In the genomic region with DNA sequence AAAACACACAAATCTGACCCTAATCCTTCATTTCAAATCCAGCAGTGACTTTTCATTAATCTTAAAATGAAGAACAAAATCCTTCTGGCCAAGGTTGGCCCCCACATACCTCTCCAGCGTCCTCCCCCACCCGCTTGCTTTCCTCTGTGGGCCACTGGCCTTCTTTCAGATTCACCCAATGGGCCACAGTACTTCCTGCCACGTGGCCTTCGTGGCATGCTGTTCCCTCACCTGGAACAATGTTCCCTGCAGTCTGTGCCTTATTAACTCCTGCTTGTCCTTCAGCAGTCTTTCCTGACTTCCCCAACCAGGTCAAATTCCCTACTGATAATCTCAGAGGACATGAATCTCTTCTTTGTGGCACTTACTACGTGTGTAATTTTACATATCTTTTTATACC, we compare ENCODE assay signal across 27 cellular contexts. TPM values are rescaled to one million over a fixed set of nuclear protein-coding genes. Genes with fewer than 3 reads are reported as not detected.
DNase-seq lines count a peak whose midpoint lies in the region; ATAC-seq, FAIRE-seq and TF ChIP-seq lines count a peak whose summit lies in the region.
"Had no signal": no experiment of that assay in that cellular context is flagged by ENCODE, and none has a peak within 500 bp of the region (broad histone marks: within the 10 kb centered on the region; RNA-seq: fewer than 3 reads in every experiment).

No MANE protein-coding gene starts in this region.

- H2AFZ ChIP-seq in Loucy (ENCODE audit: low read length), result peak overlapping the region; percentile 15; the same call in 1 of the 2 replicates
- H2AFZ ChIP-seq in K562 (ENCODE audit: low read depth, low read length), result peak overlapping the region; percentile 4; the same call in 1 of the 2 replicates
- H2AFZ ChIP-seq in trophoblast cell (ENCODE audit: insufficient read depth, low read length, poor library complexity), result no peak overlapping the region
- H2AFZ ChIP-seq: hepatocyte had no signal

- no peak overlapping the region for H4K8ac ChIP-seq in trophoblast cell (ENCODE audit: low read depth, low read length)

- CTCF ChIA-PET in K562 (lab: Yijun Ruan, JAX; ENCODE audit: low intra/inter-chr PET ratio), result interaction anchor here (0.6 kb wide), 1 partner anchor 174 kb away, joined by 4 read pairs; no protein-coding TSS in a partner anchor

- no peak overlapping the region for H3K14ac ChIP-seq in trophoblast cell (ENCODE audit: low read length)

- no peak overlapping the region for H2AK5ac ChIP-seq in trophoblast cell (ENCODE audit: low read length)

- H3K4me3 ChIP-seq in Loucy (ENCODE audit: low read length, poor library complexity, severe bottlenecking) (no peak overlapping the region), K562 (no peak overlapping the region), trophoblast cell (ENCODE audit: low read depth, low read length) (peak overlapping the region; percentile 36)
- H3K4me3 ChIP-seq: hepatocyte, MG63, spleen, thyroid gland had no signal

- no peaks in the 10 kb centered on the region for H3K9me3 ChIP-seq in Loucy (ENCODE audit: insufficient read depth, low read depth, low read length)
- no peaks in the 10 kb centered on the region for H3K9me3 ChIP-seq in K562 (replicated peaks; ENCODE audit: control insufficient read depth, insufficient read depth, low read depth, low read length)
- no peaks in the 10 kb centered on the region for H3K9me3 ChIP-seq in trophoblast cell (ENCODE audit: insufficient read depth, low read depth, low read length)
- H3K9me3 ChIP-seq: MG63, SK-N-SH, spleen, thyroid gland had no signal

- H3K4me1 ChIP-seq in Loucy (ENCODE audit: insufficient read depth, low read length, poor library complexity, severe bottlenecking) (no peaks in the 10 kb centered on the region), K562 (replicated peaks in 1 of 2; ENCODE audit: control insufficient read depth in 2 of 2, insufficient read depth in 2 of 2, low read length in 2 of 2) (peaks cover 6% of the 10 kb centered on the region in 2 experiments; a peak in 4 of 5 replicates), trophoblast cell (ENCODE audit: control insufficient read depth in 1 of 2, insufficient read depth in 2 of 2, low read length in 2 of 2) (no peaks in the 10 kb centered on the region)

- no peak overlapping the region for H3K4ac ChIP-seq in trophoblast cell (ENCODE audit: low read depth, low read length)

- H4K12ac ChIP-seq in trophoblast cell (ENCODE audit: low read depth, low read length), result no peak overlapping the region

- H3K4me2 ChIP-seq in Loucy (ENCODE audit: low read depth, low read length, poor library complexity, severe bottlenecking), result no peak overlapping the region
- H3K4me2 ChIP-seq in K562 (ENCODE audit: insufficient read depth, low read length), result no peak overlapping the region
- H3K4me2 ChIP-seq in trophoblast cell (ENCODE audit: low read length), result no peak overlapping the region
- H3K4me2 ChIP-seq: hepatocyte, SK-N-SH had no signal

- H3K9me2 ChIP-seq in Loucy (replicated peaks; ENCODE audit: low read depth, low read length), result no peaks in the 10 kb centered on the region
- H3K9me2 ChIP-seq: SK-N-SH had no signal

- TF ChIP-seq EP300 in K562 (IDR thresholded peaks at IDR 0.05; ENCODE audit: low read length), result no peak

- no peak overlapping the region for H2BK12ac ChIP-seq in trophoblast cell (ENCODE audit: low read length)

- H3K36me3 ChIP-seq in Loucy (ENCODE audit: insufficient read depth, low read length) (no peaks in the 10 kb centered on the region), K562 (ENCODE audit: control insufficient read depth, insufficient read depth, low read length) (peaks cover 21% of the 10 kb centered on the region; the same call in 2 of the 3 replicates), trophoblast cell (ENCODE audit: control insufficient read depth in 1 of 2, insufficient read depth in 2 of 2, low read length in 2 of 2) (peaks cover 21 to 24% of the 10 kb centered on the region in 2 experiments)
- H3K36me3 ChIP-seq: MG63 had no signal

- no peak for DNase-seq in K562 (ENCODE audit: extremely low read depth in 1 of 4, low spot score in 3 of 4)
- no peak for DNase-seq in trophoblast cell
- no peak for DNase-seq in frontal cortex (ENCODE audit: low spot score in 2 of 2)
- DNase-seq in HK-2 (ENCODE audit: unreplicated experiment), result no peak
- DNase-seq: activated CD8-positive, alpha-beta memory T cell treated with anti-CD3 and anti-CD28 coated beads, Interleukin-2, amount 50 U/mL, for 4 hours; CD8-positive, alpha-beta T cell; effector CD4-positive, alpha-beta T cell; GDM1; H9; immature natural killer cell; MG63; NCI-H1417 treated with DMSO at 0.1 percent for 48 hours; NCI-H2107; NCI-H510A treated with DMSO at 0.1 percent for 48 hours; NK-92 treated with Interleukin-12 subunit alpha and Interleukin-12 subunit beta, amount 100 ng/mL, for 24 hours; SK-N-SH; spleen; stimulated activated CD4-positive, alpha-beta T cell treated with anti-CD3 and anti-CD28 coated beads, Interleukin-4, amount 100 ng/mL, for 1 hour; stimulated activated naive CD8-positive, alpha-beta T cell treated with anti-CD3 and anti-CD28 coated beads, Interleukin-15, Interleukin-2, amounts not matched to agents 100 U/mL and 50 U/mL, for 24 hours had no signal

- H4K91ac ChIP-seq in trophoblast cell (ENCODE audit: low read depth, low read length), result no peak overlapping the region

- H3K27me3 ChIP-seq in Loucy (ENCODE audit: insufficient read depth, low read length, poor library complexity, severe bottlenecking) (no peaks in the 10 kb centered on the region), K562 (ENCODE audit: control insufficient read depth in 2 of 2, insufficient read depth in 2 of 2, low read length in 2 of 2) (no peaks in the 10 kb centered on the region), trophoblast cell (ENCODE audit: insufficient read depth, low read length) (no peaks in the 10 kb centered on the region)
- H3K27me3 ChIP-seq: foreskin keratinocyte, hepatocyte, MG63, spleen, thyroid gland had no signal

- no peaks in the 10 kb centered on the region for H3K9me1 ChIP-seq in K562 (ENCODE audit: control insufficient read depth, insufficient read depth, low read length)

- no TSS peak for BruUV-seq in K562 (replicated peaks; lab: Mats Ljungman, UMichigan)

- no peak for ATAC-seq in K562
- ATAC-seq: CD8-positive, alpha-beta T cell; stimulated activated naive CD8-positive, alpha-beta T cell treated with anti-CD3 and anti-CD28 coated beads, Interleukin-15, Interleukin-2, amounts not matched to agents 100 U/mL and 50 U/mL, for 24 hours had no signal

- in situ Hi-C loops in K562 (cut with MboI), result no loop called here

- H3K79me1 ChIP-seq in trophoblast cell (ENCODE audit: low read length), result no peaks in the 10 kb centered on the region

- FAIRE-seq in K562 (lab: Jason Lieb, UNC) (no peak), frontal cortex (lab: Jason Lieb, UNC) (no peak)

- WGBS in K562 (ENCODE audit: insufficient coverage, low coverage, missing lambda C conversion rate), result 34% methylated on average over 5 of the region's 5 CpGs
- no CpG with 5 or more reads among the region's 5 CpGs for WGBS in trophoblast cell (ENCODE audit: extremely low coverage, insufficient coverage, insufficient read length)

- TF ChIP-seq CTCF in Loucy (conservative IDR thresholded peaks at IDR 0.05; ENCODE audit: low read length) (no peak), K562 (IDR thresholded peaks at IDR 0.05 in 2 of 3, conservative IDR thresholded peaks at IDR 0.05 in 1 of 3; ENCODE audit: insufficient read depth in 2 of 3, low read depth in 1 of 3, low read length in 3 of 3) (no peak)

- H3K79me2 ChIP-seq in Loucy (ENCODE audit: insufficient read depth, low read length) (no peaks in the 10 kb centered on the region), K562 (ENCODE audit: control insufficient read depth, insufficient read depth, low read length) (no peaks in the 10 kb centered on the region), trophoblast cell (ENCODE audit: control insufficient read depth, insufficient read depth, low read length, poor library complexity) (no peaks in the 10 kb centered on the region)
- H3K79me2 ChIP-seq: hepatocyte had no signal

- H3K18ac ChIP-seq in trophoblast cell (ENCODE audit: low read length), result no peak overlapping the region

- TF ChIP-seq POLR2A in K562 (conservative IDR thresholded peaks at IDR 0.05), result no peak

- no peaks in the 10 kb centered on the region for H3F3A ChIP-seq in Loucy (ENCODE audit: low read depth)

- intact Hi-C loops in K562 (cut with micrococcal nuclease), result no loop called here

- no peak overlapping the region for H2BK120ac ChIP-seq in trophoblast cell (ENCODE audit: insufficient read depth, low read length, poor library complexity)

- H2BK5ac ChIP-seq in trophoblast cell (ENCODE audit: low read depth, low read length, poor library complexity), result no peak overlapping the region

- TF ChIP-seq RAD21 in K562 (CRISPR knock-in tag; conservative IDR thresholded peaks at IDR 0.05 in 1 of 2, IDR thresholded peaks at IDR 0.05 in 1 of 2), result no peak

- H3K27ac ChIP-seq in K562 (ENCODE audit: extremely low read depth, low read depth, low read length) (no peak overlapping the region), trophoblast cell (ENCODE audit: low read depth, low read length) (no peak overlapping the region)
- H3K27ac ChIP-seq: foreskin keratinocyte, hepatocyte, thyroid gland, VCaP had no signal

- POLR2A ChIA-PET in K562 (lab: Yijun Ruan, JAX), result interaction anchor here (2.0 kb wide), 1 partner anchor 20 kb away, joined by 5 read pairs; no protein-coding TSS in a partner anchor

- H4K20me1 ChIP-seq in Loucy (ENCODE audit: insufficient read depth, low read length, poor library complexity, severe bottlenecking) (no peaks in the 10 kb centered on the region), K562 (replicated peaks; ENCODE audit: control insufficient read depth, insufficient read depth, low read length) (no peaks in the 10 kb centered on the region)

- H3K9ac ChIP-seq in Loucy (ENCODE audit: low read depth, low read length, poor library complexity, severe bottlenecking) (no peak overlapping the region), K562 (ENCODE audit: insufficient read depth in 1 of 2, low read depth in 2 of 2, low read length in 2 of 2) (0 out of 4 replicates have a peak overlapping the region, but pooled peaks of 1 of the 2 experiments have one; percentile 44), trophoblast cell (ENCODE audit: low read length) (no peak overlapping the region)
- H3K9ac ChIP-seq: SK-N-SH had no signal

- H3K23ac ChIP-seq in trophoblast cell (ENCODE audit: low read length), result no peak overlapping the region

RNA-seq across cellular contexts. Expression of a gene that starts 5.3 kb away (rescaled TPM):
- 228 and 428 TPM in 2 replicates for total RNA-seq in K562 (2011; cell fraction: chromatin; rRNA removed; ENCODE audit: low replicate concordance)
- total RNA-seq in K562 (2011; cell fraction: nucleolus; rRNA removed), result 202 and 247 TPM in 2 replicates
- total RNA-seq in K562 (2011; cell fraction: nucleoplasm; rRNA removed), result 179 and 226 TPM in 2 replicates
- total RNA-seq in K562 (2014; rRNA removed) (30.5 and 55.3 TPM in 2 replicates), K562 (2014; rRNA removed; fragmentation: Illumina TruSeq; extraction: Trizol) (36.1 and 39.6 TPM in 2 replicates), K562 (2015; rRNA removed; fragmentation: Illumina TruSeq; extraction: Trizol) (38.3 and 38.6 TPM in 2 replicates), K562 (2021) (70.6 and 80.5 TPM in 2 replicates), frontal cortex (15.5 TPM)
- polyA plus RNA-seq in K562 (2011; rRNA removed) (60.1 and 75.6 TPM in 2 replicates), K562 (2014; fragmentation: Illumina TruSeq; extraction: Trizol) (57.1 and 76.3 TPM in 2 replicates), K562 (2014; fragmentation: Nextera tagmentation; extraction: Ambion mirVana) (1 to 10 TPM; 3.6 to 5.2 TPM), K562 (2014; rRNA removed) (86.1 and 95.0 TPM in 2 replicates)
- 57.7 and 65.7 TPM in 2 replicates for polyA plus RNA-seq in K562 (2011; cell fraction: cytosol; rRNA removed)
- 584 and 671 TPM in 2 replicates for polyA plus RNA-seq in K562 (2011; cell fraction: nucleus; rRNA removed)
- 66.1 and 69.0 TPM in 2 replicates for polyA plus RNA-seq in K562 (2012)
- polyA minus RNA-seq in K562 (2011; rRNA and poly(A)+ RNA removed), result 37.2 and 37.6 TPM in 2 replicates
- 16.6 and 20.2 TPM in 2 replicates for polyA minus RNA-seq in K562 (2011; cell fraction: cytosol; rRNA and poly(A)+ RNA removed)
- 60.9 and 104 TPM in 2 replicates for polyA minus RNA-seq in K562 (2011; cell fraction: nucleus; rRNA and poly(A)+ RNA removed)
- 38.3 and 38.5 TPM in 2 replicates for polyA plus RNA-seq in trophoblast cell (2013)

RNA-seq across cellular contexts. Expression of a gene that starts 11.3 kb away (rescaled TPM):
- total RNA-seq in K562 (2011; cell fraction: chromatin; rRNA removed; ENCODE audit: low replicate concordance), result 134 and 271 TPM in 2 replicates
- total RNA-seq in K562 (2011; cell fraction: nucleolus; rRNA removed), result 116 and 125 TPM in 2 replicates
- 117 and 125 TPM in 2 replicates for total RNA-seq in K562 (2011; cell fraction: nucleoplasm; rRNA removed)
- total RNA-seq in K562 (2014; rRNA removed), result 31.1 and 46.0 TPM in 2 replicates
- total RNA-seq in K562 (2014; rRNA removed; fragmentation: Illumina TruSeq; extraction: Trizol), result 16.8 and 18.5 TPM in 2 replicates
- total RNA-seq in K562 (2015; rRNA removed; fragmentation: Illumina TruSeq; extraction: Trizol), result 23.3 and 26.3 TPM in 2 replicates
- total RNA-seq in K562 (2021), result 41.0 and 48.0 TPM in 2 replicates
- polyA plus RNA-seq in K562 (2011; rRNA removed), result 35.1 and 56.2 TPM in 2 replicates
- 28.8 and 33.9 TPM in 2 replicates for polyA plus RNA-seq in K562 (2011; cell fraction: cytosol; rRNA removed)
- 263 and 308 TPM in 2 replicates for polyA plus RNA-seq in K562 (2011; cell fraction: nucleus; rRNA removed)
- polyA plus RNA-seq in K562 (2012), result 38.5 and 55.4 TPM in 2 replicates
- polyA plus RNA-seq in K562 (2014; fragmentation: Illumina TruSeq; extraction: Trizol), result 28.3 and 29.9 TPM in 2 replicates
- polyA plus RNA-seq in K562 (2014; fragmentation: Nextera tagmentation; extraction: Ambion mirVana), result 1 to 10 TPM; 1.6 to 2.3 TPM
- polyA plus RNA-seq in K562 (2014; rRNA removed), result 44.8 and 53.6 TPM in 2 replicates
- polyA minus RNA-seq in K562 (2011; rRNA and poly(A)+ RNA removed), result 46.2 and 47.8 TPM in 2 replicates
- 18.4 and 32.6 TPM in 2 replicates for polyA minus RNA-seq in K562 (2011; cell fraction: cytosol; rRNA and poly(A)+ RNA removed)
- polyA minus RNA-seq in K562 (2011; cell fraction: nucleus; rRNA and poly(A)+ RNA removed), result 28.9 and 49.2 TPM in 2 replicates
- 10.5 and 10.6 TPM in 2 replicates for polyA plus RNA-seq in trophoblast cell (2013)
- 22.4 TPM for total RNA-seq in frontal cortex

RNA-seq across cellular contexts. Expression of a gene that starts 18.4 kb away (rescaled TPM):
- total RNA-seq in K562 (2011; cell fraction: chromatin; rRNA removed; ENCODE audit: low replicate concordance), result 77.6 and 145 TPM in 2 replicates
- 121 and 123 TPM in 2 replicates for total RNA-seq in K562 (2011; cell fraction: nucleolus; rRNA removed)
- total RNA-seq in K562 (2011; cell fraction: nucleoplasm; rRNA removed), result 99.0 and 108 TPM in 2 replicates
- total RNA-seq in K562 (2014; rRNA removed) (19.9 and 27.1 TPM in 2 replicates), K562 (2014; rRNA removed; fragmentation: Illumina TruSeq; extraction: Trizol) (10.5 and 12.2 TPM in 2 replicates), K562 (2015; rRNA removed; fragmentation: Illumina TruSeq; extraction: Trizol) (10.0 and 11.1 TPM in 2 replicates), K562 (2021) (42.9 and 44.6 TPM in 2 replicates), frontal cortex (106 TPM)
- polyA plus RNA-seq in K562 (2011; rRNA removed) (11.2 and 19.0 TPM in 2 replicates), K562 (2014; fragmentation: Illumina TruSeq; extraction: Trizol) (16.0 and 19.8 TPM in 2 replicates), K562 (2014; fragmentation: Nextera tagmentation; extraction: Ambion mirVana) (1 to 10 TPM; 1.4 to 1.6 TPM), K562 (2014; rRNA removed) (19.3 and 20.2 TPM in 2 replicates)
- polyA plus RNA-seq in K562 (2011; cell fraction: cytosol; rRNA removed), result 17.3 and 19.2 TPM in 2 replicates
- 47.9 and 67.4 TPM in 2 replicates for polyA plus RNA-seq in K562 (2011; cell fraction: nucleus; rRNA removed)
- polyA plus RNA-seq in K562 (2012), result 25.5 and 32.6 TPM in 2 replicates
- 16.3 and 21.0 TPM in 2 replicates for polyA minus RNA-seq in K562 (2011; rRNA and poly(A)+ RNA removed)
- polyA minus RNA-seq in K562 (2011; cell fraction: cytosol; rRNA and poly(A)+ RNA removed), result 26.3 and 45.5 TPM in 2 replicates
- polyA minus RNA-seq in K562 (2011; cell fraction: nucleus; rRNA and poly(A)+ RNA removed), result 27.9 and 41.7 TPM in 2 replicates
- 137 and 142 TPM in 2 replicates for polyA plus RNA-seq in trophoblast cell (2013)

RNA-seq across cellular contexts. Expression of a gene that starts 29.3 kb away (rescaled TPM):
- not detected in 2 replicates for total RNA-seq in K562 (2011; cell fraction: chromatin; rRNA removed; ENCODE audit: low replicate concordance)
- total RNA-seq in K562 (2011; cell fraction: nucleolus; rRNA removed), result not detected in 2 replicates
- not detected in 2 replicates for total RNA-seq in K562 (2011; cell fraction: nucleoplasm; rRNA removed)
- not detected in 2 replicates for total RNA-seq in K562 (2014; rRNA removed)
- not detected in 2 replicates for total RNA-seq in K562 (2014; rRNA removed; fragmentation: Illumina TruSeq; extraction: Trizol)
- not detected in 2 replicates for total RNA-seq in K562 (2015; rRNA removed; fragmentation: Illumina TruSeq; extraction: Trizol)
- total RNA-seq in K562 (2021), result 0.78 TPM in 1 of 2 replicates, not detected in the other
- not detected in 2 replicates for polyA plus RNA-seq in K562 (2011; rRNA removed)
- polyA plus RNA-seq in K562 (2011; cell fraction: cytosol; rRNA removed), result not detected in 2 replicates
- polyA plus RNA-seq in K562 (2011; cell fraction: nucleus; rRNA removed), result not detected in 2 replicates
- 0.17 TPM in 1 of 2 replicates, not detected in the other for polyA plus RNA-seq in K562 (2012)
- polyA plus RNA-seq in K562 (2014; fragmentation: Illumina TruSeq; extraction: Trizol), result not detected in 2 replicates
- not detected for polyA plus RNA-seq in K562 (2014; fragmentation: Nextera tagmentation; extraction: Ambion mirVana)
- polyA plus RNA-seq in K562 (2014; rRNA removed), result not detected in 2 replicates
- polyA minus RNA-seq in K562 (2011; rRNA and poly(A)+ RNA removed), result not detected in 2 replicates
- polyA minus RNA-seq in K562 (2011; cell fraction: cytosol; rRNA and poly(A)+ RNA removed), result not detected in 2 replicates
- polyA minus RNA-seq in K562 (2011; cell fraction: nucleus; rRNA and poly(A)+ RNA removed), result not detected in 2 replicates
- not detected in 2 replicates for polyA plus RNA-seq in trophoblast cell (2013)
- total RNA-seq in frontal cortex, result not detected
- total RNA-seq: CD8-positive, alpha-beta T cell; cerebellum; foreskin keratinocyte; H9; hepatocyte had no signal
- polyA plus RNA-seq: foreskin keratinocyte, immature natural killer cell, SK-N-SH had no signal

RNA-seq across cellular contexts. Expression of a gene that starts 38.1 kb away (rescaled TPM):
- total RNA-seq in K562 (2011; cell fraction: chromatin; rRNA removed; ENCODE audit: low replicate concordance), result not detected in 2 replicates
- total RNA-seq in K562 (2011; cell fraction: nucleolus; rRNA removed), result not detected in 2 replicates
- not detected in 2 replicates for total RNA-seq in K562 (2011; cell fraction: nucleoplasm; rRNA removed)
- total RNA-seq in K562 (2014; rRNA removed) (not detected in 2 replicates), K562 (2014; rRNA removed; fragmentation: Illumina TruSeq; extraction: Trizol) (not detected in 2 replicates), K562 (2015; rRNA removed; fragmentation: Illumina TruSeq; extraction: Trizol) (not detected in 2 replicates), K562 (2021) (not detected in 2 replicates), frontal cortex (not detected)
- polyA plus RNA-seq in K562 (2011; rRNA removed) (not detected in 2 replicates), K562 (2014; fragmentation: Illumina TruSeq; extraction: Trizol) (not detected in 2 replicates), K562 (2014; fragmentation: Nextera tagmentation; extraction: Ambion mirVana) (not detected), K562 (2014; rRNA removed) (0.07 TPM in 1 of 2 replicates, not detected in the other)
- polyA plus RNA-seq in K562 (2011; cell fraction: cytosol; rRNA removed), result not detected in 2 replicates
- not detected in 2 replicates for polyA plus RNA-seq in K562 (2011; cell fraction: nucleus; rRNA removed)
- polyA plus RNA-seq in K562 (2012), result 0.03 and 0.07 TPM in 2 replicates
- polyA minus RNA-seq in K562 (2011; rRNA and poly(A)+ RNA removed), result not detected in 2 replicates
- not detected in 2 replicates for polyA minus RNA-seq in K562 (2011; cell fraction: cytosol; rRNA and poly(A)+ RNA removed)
- not detected in 2 replicates for polyA minus RNA-seq in K562 (2011; cell fraction: nucleus; rRNA and poly(A)+ RNA removed)
- polyA plus RNA-seq in trophoblast cell (2013), result 0.01 and 0.03 TPM in 2 replicates
- total RNA-seq: CD8-positive, alpha-beta T cell; cerebellum; foreskin keratinocyte; lower leg skin; RPMI7951; spleen; thyroid gland had no signal
- polyA plus RNA-seq: foreskin keratinocyte, immature natural killer cell, SK-N-SH had no signal
